In the genomic region with DNA sequence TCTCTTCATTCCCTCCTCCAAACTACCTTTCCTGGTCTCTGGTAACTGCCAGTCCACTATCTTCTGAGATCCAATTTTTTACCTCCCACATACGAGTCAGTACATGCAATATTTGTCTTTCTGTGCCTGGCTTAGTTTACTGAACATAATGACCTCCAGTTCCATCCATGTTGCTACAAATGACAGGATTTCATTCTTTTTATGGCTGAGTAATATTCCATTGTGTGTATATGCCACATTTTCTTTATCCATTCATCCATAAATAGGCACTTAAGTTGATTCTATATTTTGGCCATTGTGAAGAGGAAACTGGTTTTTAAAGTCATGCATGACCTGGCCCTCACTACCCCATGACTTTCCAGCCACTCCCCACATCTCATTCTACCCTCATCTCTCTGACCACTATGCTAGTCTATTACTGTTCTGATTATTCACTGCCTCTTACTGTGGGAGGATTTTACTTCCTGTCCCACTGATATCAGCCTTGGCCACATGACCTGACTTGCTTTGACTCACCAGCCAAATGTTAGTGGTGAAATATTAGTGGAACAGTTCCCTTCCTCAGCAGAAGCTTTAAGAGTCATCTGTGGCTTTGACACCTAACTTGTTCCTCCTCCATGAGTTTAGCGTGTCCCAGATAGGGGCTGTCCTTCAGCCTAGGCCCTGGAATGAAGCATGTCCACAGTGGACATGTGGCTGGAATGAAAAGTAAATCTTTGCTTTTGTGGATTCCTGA, we compare ENCODE assay signal across 8 cellular contexts. TPM values are rescaled to one million over a fixed set of nuclear protein-coding genes. Genes with fewer than 3 reads are reported as not detected.
DNase-seq lines count a peak whose midpoint lies in the region; ATAC-seq and TF ChIP-seq lines count a peak whose summit lies in the region.

No MANE protein-coding gene starts in this region.

- H3K27me3 Mint-ChIP-seq in T-cell (no peaks in the 10 kb centered on the region), progenitor cell of endocrine pancreas (no peaks in the 10 kb centered on the region)

- CTCF ChIA-PET in T-cell (lab: Charles Lee), result no interaction called here

- DNase-seq in AG08396 (ENCODE audit: low spot score), result peak; percentile 63
- peak in 1 of 34 experiments; percentile 7 for DNase-seq in T-cell
- DNase-seq in left ventricle myocardium superior, result no peak
- DNase-seq in progenitor cell of endocrine pancreas (ENCODE audit: low spot score, unreplicated experiment), result no peak
- DNase-seq in NCI-H2081 (lab: John Stamatoyannopoulos, UW), result no peak
- DNase-seq in activated CD4-positive, alpha-beta T cell treated with anti-CD3 and anti-CD28 coated beads for 1 hour, result no peak

- intact Hi-C loops in left ventricle myocardium superior (cut with micrococcal nuclease), result no loop called here

- H3K4me3 Mint-ChIP-seq in T-cell (no peak overlapping the region), progenitor cell of endocrine pancreas (ENCODE audit: low read depth) (no peak overlapping the region)

- POLR2A ChIA-PET in T-cell (lab: Charles Lee), result no interaction called here

- H3K4me1 Mint-ChIP-seq in T-cell (peaks cover 29 to 47% (median 41%) of the 10 kb centered on the region in 3 donors), progenitor cell of endocrine pancreas (ENCODE audit: low read depth) (peaks cover 18% of the 10 kb centered on the region)

- TF ChIP-seq CTCF in progenitor cell of endocrine pancreas (IDR thresholded peaks at IDR 0.05; ENCODE audit: unreplicated experiment), result no peak

- H3K9me3 Mint-ChIP-seq in T-cell, result peaks cover 0 to 6% (median 0%) of the 10 kb centered on the region in 3 donors
- H3K9me3 Mint-ChIP-seq in progenitor cell of endocrine pancreas (ENCODE audit: low read depth), result peaks cover 6% of the 10 kb centered on the region

- peak; percentile 85 for ATAC-seq in GM18867 (IDR thresholded peaks at IDR 0.05; ENCODE audit: unreplicated experiment)
- peak; percentile 80 for ATAC-seq in HG03045 (IDR thresholded peaks at IDR 0.05; ENCODE audit: unreplicated experiment)
- peak in 2 of 4 experiments; percentile 53 to 58 for ATAC-seq in T-cell (replicated peaks in 1 of 4)
- peak; percentile 75 for ATAC-seq in left ventricle myocardium superior

- peak overlapping the region; percentile 58 to 81 for H3K27ac Mint-ChIP-seq in T-cell
- H3K27ac Mint-ChIP-seq in progenitor cell of endocrine pancreas, result no peak overlapping the region

- H3K36me3 Mint-ChIP-seq in T-cell (peaks cover 9% of the 10 kb centered on the region), progenitor cell of endocrine pancreas (ENCODE audit: insufficient read depth) (peaks cover 4% of the 10 kb centered on the region)

RNA-seq across cellular contexts. Expression of gene GOLGA5, which starts 52.2 kb away (rescaled TPM):
- total RNA-seq in T-cell, result 10 to 100 TPM; 14.1 to 24.3 (median 21.5) TPM
- total RNA-seq in left ventricle myocardium superior, result 19.5 TPM
- 29.7 TPM in 2 replicates for total RNA-seq in progenitor cell of endocrine pancreas
